Comparison of ENCODE assay signal across 35 cellular contexts in genomic region chr1:199449681-199450080, GRCh38.
"Had no signal": no experiment of that assay in that cellular context is flagged by ENCODE, and none has a peak within 500 bp of the region (broad histone marks: within the 10 kb centered on the region; RNA-seq: fewer than 3 reads in every experiment).

No MANE protein-coding gene starts in this region.

- H3K27me3 ChIP-seq: ascending aorta, body of pancreas, breast epithelium, MG63, Peyer's patch, SJSA1 had no signal

- H3K4me3 Mint-ChIP-seq: activated CD4-positive, alpha-beta T cell treated with anti-CD3 and anti-CD28 coated beads, Interleukin-2, amount 10 ng/mL, durations not matched to agents 24 days and 14 days; activated CD8-positive, alpha-beta T cell treated with anti-CD3 and anti-CD28 coated beads for 36 hours; activated naive CD4-positive, alpha-beta T cell treated with anti-CD3 and anti-CD28 coated beads, Interleukin-2, amount 50 U/mL, for 24 hours; activated naive CD8-positive, alpha-beta T cell treated with anti-CD3 and anti-CD28 coated beads, Interleukin-2, amount 10 ng/mL, durations not matched to agents 7 days and 5 days; activated T-cell treated with anti-CD3 and anti-CD28 coated beads, Interleukin-2, amount 50 U/mL, for 72 hours; activated T-helper 17 cell treated with anti-CD3 and anti-CD28 coated beads, Interleukin-2, amount 50 U/mL, for 72 hours; T-helper 1 cell treated with Interleukin-12 subunit alpha and Interleukin-12 subunit beta and Interleukin-4 antibody, amounts not matched to agents 30 μg/mL and 1 μg/mL, for 36 hours; T-helper 2 cell treated with Interferon-gamma antibody and Interleukin-4, amounts not matched to agents 5 μg/mL and 100 μg/mL, for 36 hours had no signal

- DNase-seq: activated CD4-positive, alpha-beta T cell treated with anti-CD3 and anti-CD28 coated beads, Interleukin-2, amount 10 ng/mL, durations not matched to agents 24 days and 14 days; activated CD4-positive, alpha-beta T cell treated with anti-CD3 and anti-CD28 coated beads, Interleukin-2, amount 50 U/mL, for 4 hours; activated CD8-positive, alpha-beta T cell treated with anti-CD3 and anti-CD28 coated beads for 36 hours; activated effector memory CD4-positive, alpha-beta T cell treated with anti-CD3 and anti-CD28 coated beads, Interleukin-2, amount 50 U/mL, for 16 hours; activated naive CD4-positive, alpha-beta T cell; activated naive CD8-positive, alpha-beta T cell treated with anti-CD3 and anti-CD28 coated beads, Interleukin-2, amount 10 ng/mL, durations not matched to agents 7 days and 5 days; activated T-cell treated with anti-CD3 and anti-CD28 coated beads, Interleukin-2, amount 50 U/mL, for 1 hour; activated T-cell treated with anti-CD3 and anti-CD28 coated beads, Interleukin-2, amount 50 U/mL, for 72 hours; amygdala; body of pancreas; Karpas-422; KBM-7; MG63; NCI-H1048; NCI-H1105 treated with DMSO at 0.1 percent for 48 hours; NCI-H1436; NCI-H1694; NCI-H1930; NCI-H2081 treated with DMSO at 0.1 percent for 48 hours; NCI-H446 treated with DMSO at 0.1 percent for 48 hours; NCI-H524; NCI-H69; PC-3; Peyer's patch; RPMI8226; SHP77 treated with DMSO at 0.1 percent for 48 hours; SK-N-SH had no signal

- H3K4me1 ChIP-seq: ascending aorta, breast epithelium, Peyer's patch, SJSA1 had no signal

- H3K4me1 Mint-ChIP-seq: activated CD4-positive, alpha-beta T cell treated with anti-CD3 and anti-CD28 coated beads, Interleukin-2, amount 10 ng/mL, durations not matched to agents 24 days and 14 days; activated naive CD4-positive, alpha-beta T cell treated with anti-CD3 and anti-CD28 coated beads, Interleukin-2, amount 50 U/mL, for 24 hours; activated naive CD8-positive, alpha-beta T cell treated with anti-CD3 and anti-CD28 coated beads, Interleukin-2, amount 10 ng/mL, durations not matched to agents 7 days and 5 days; activated T-helper 17 cell treated with anti-CD3 and anti-CD28 coated beads, Interleukin-2, amount 50 U/mL, for 72 hours had no signal

- H3K4me2 ChIP-seq: SK-N-SH had no signal

- ATAC-seq: activated CD8-positive, alpha-beta T cell treated with anti-CD3 and anti-CD28 coated beads for 36 hours; activated T-cell treated with anti-CD3 and anti-CD28 coated beads, Interleukin-2, amount 50 U/mL, for 72 hours; activated T-helper 17 cell treated with anti-CD3 and anti-CD28 coated beads, Interleukin-2, amount 50 U/mL, for 72 hours; PC-3 had no signal

- H3K4me3 ChIP-seq: ascending aorta, body of pancreas, breast epithelium, MG63, Peyer's patch, SJSA1 had no signal

- H3K36me3 ChIP-seq: ascending aorta, breast epithelium, MG63, Peyer's patch, SJSA1 had no signal

- H3K9me3 Mint-ChIP-seq: activated CD8-positive, alpha-beta T cell treated with anti-CD3 and anti-CD28 coated beads for 36 hours; activated naive CD4-positive, alpha-beta T cell treated with anti-CD3 and anti-CD28 coated beads, Interleukin-2, amount 50 U/mL, for 24 hours; T-helper 1 cell treated with Interleukin-12 subunit alpha and Interleukin-12 subunit beta and Interleukin-4 antibody, amounts not matched to agents 30 μg/mL and 1 μg/mL, for 36 hours; T-helper 2 cell treated with Interferon-gamma antibody and Interleukin-4, amounts not matched to agents 5 μg/mL and 100 μg/mL, for 36 hours had no signal

- H3K36me3 Mint-ChIP-seq: activated naive CD4-positive, alpha-beta T cell treated with anti-CD3 and anti-CD28 coated beads, Interleukin-2, amount 50 U/mL, for 24 hours; activated naive CD8-positive, alpha-beta T cell treated with anti-CD3 and anti-CD28 coated beads, Interleukin-2, amount 10 ng/mL, durations not matched to agents 7 days and 5 days had no signal

- H3K27ac Mint-ChIP-seq: activated CD4-positive, alpha-beta T cell treated with anti-CD3 and anti-CD28 coated beads, Interleukin-2, amount 10 ng/mL, durations not matched to agents 24 days and 14 days; activated CD8-positive, alpha-beta T cell treated with anti-CD3 and anti-CD28 coated beads for 36 hours; activated naive CD4-positive, alpha-beta T cell treated with anti-CD3 and anti-CD28 coated beads, Interleukin-2, amount 50 U/mL, for 24 hours; activated naive CD8-positive, alpha-beta T cell treated with anti-CD3 and anti-CD28 coated beads, Interleukin-2, amount 10 ng/mL, durations not matched to agents 7 days and 5 days; activated T-cell treated with anti-CD3 and anti-CD28 coated beads, Interleukin-2, amount 50 U/mL, for 72 hours; activated T-helper 17 cell treated with anti-CD3 and anti-CD28 coated beads, Interleukin-2, amount 50 U/mL, for 72 hours; T-helper 1 cell treated with Interleukin-12 subunit alpha and Interleukin-12 subunit beta and Interleukin-4 antibody, amounts not matched to agents 30 μg/mL and 1 μg/mL, for 36 hours; T-helper 2 cell treated with Interferon-gamma antibody and Interleukin-4, amounts not matched to agents 5 μg/mL and 100 μg/mL, for 36 hours had no signal

- H3K9ac ChIP-seq: SK-N-SH had no signal

- H3K9me3 ChIP-seq: ascending aorta, body of pancreas, breast epithelium, MG63, Peyer's patch, SJSA1, SK-N-SH had no signal

- H3K27ac ChIP-seq: ascending aorta, breast epithelium, Peyer's patch, SJSA1 had no signal

- FAIRE-seq: TTC549 had no signal
